ENCODE assay signal across 1 cellular context in genomic region chr19:8158411-8159074, GRCh38.
TF ChIP-seq lines count a peak whose summit lies in the region.

No MANE protein-coding gene starts in this region.

TF ChIP-seq in HepG2, 621 proteins besides CTCF, POLR2A, EP300 and RAD21 (continued from another document and continues in another):
- TF ChIP-seq ZBTB33 (CRISPR knock-in tag; IDR thresholded peaks at IDR 0.05) (peak; percentile 46; the same call in 1 of the 2 replicates), FOXP1 (IDR thresholded peaks at IDR 0.05) (no peak), FOXP1 (CRISPR knock-in tag; IDR thresholded peaks at IDR 0.05) (0 out of 2 replicates have a peak, but pooled peaks have one; percentile 3), ERF (CRISPR knock-in tag; IDR thresholded peaks at IDR 0.05) (peak; percentile 33; the same call in 1 of the 2 replicates), TFE3 (CRISPR knock-in tag; IDR thresholded peaks at IDR 0.05) (peak; percentile 48; the same call in 1 of the 2 replicates), THRA (CRISPR knock-in tag; IDR thresholded peaks at IDR 0.05; ENCODE audit: borderline replicate concordance) (peak; percentile 49; the same call in 1 of the 2 replicates), GATAD2A (CRISPR knock-in tag; IDR thresholded peaks at IDR 0.05) (peak; percentile 61), ZNF124 (CRISPR knock-in tag; IDR thresholded peaks at IDR 0.05) (0 out of 2 replicates have a peak, but pooled peaks have one; percentile 42), ARID5B (CRISPR knock-in tag; IDR thresholded peaks at IDR 0.05) (peak; percentile 32; the same call in 1 of the 2 replicates), REPIN1 (CRISPR knock-in tag; IDR thresholded peaks at IDR 0.05; ENCODE audit: borderline replicate concordance, low read depth) (peak; percentile 81; the same call in 1 of the 2 replicates), ZBTB10 (CRISPR knock-in tag; IDR thresholded peaks at IDR 0.05; ENCODE audit: borderline replicate concordance) (no peak), FOSL2 (CRISPR knock-in tag; IDR thresholded peaks at IDR 0.05) (0 out of 2 replicates have a peak, but pooled peaks have one; percentile 18), KDM1A (CRISPR knock-in tag; IDR thresholded peaks at IDR 0.05) (peak; percentile 96), FOXO1 (CRISPR knock-in tag; IDR thresholded peaks at IDR 0.05) (0 out of 2 replicates have a peak, but pooled peaks have one; percentile 32), PLRG1 (conservative IDR thresholded peaks at IDR 0.05) (no peak), ARID4A (CRISPR knock-in tag; IDR thresholded peaks at IDR 0.05; ENCODE audit: borderline replicate concordance) (peak; percentile 46; the same call in 1 of the 2 replicates), MED1 (CRISPR knock-in tag; IDR thresholded peaks at IDR 0.05) (peak; percentile 38; the same call in 1 of the 2 replicates), CBX1 (IDR thresholded peaks at IDR 0.05; ENCODE audit: low read depth) (peak; percentile 46), ATF2 (CRISPR knock-in tag; IDR thresholded peaks at IDR 0.05) (peak; percentile 25; the same call in 1 of the 2 replicates), ADNP (CRISPR knock-in tag; IDR thresholded peaks at IDR 0.05) (peak; percentile 99), ZNF773 (CRISPR knock-in tag; IDR thresholded peaks at IDR 0.05; ENCODE audit: borderline replicate concordance) (no peak), ZNF17 (CRISPR knock-in tag; IDR thresholded peaks at IDR 0.05) (no peak), CBX5 (CRISPR knock-in tag; IDR thresholded peaks at IDR 0.05; ENCODE audit: borderline replicate concordance) (peak; percentile 65; the same call in 1 of the 2 replicates), MIER3 (CRISPR knock-in tag; IDR thresholded peaks at IDR 0.05; ENCODE audit: borderline replicate concordance) (peak; percentile 37; the same call in 1 of the 2 replicates), ZNF3 (CRISPR knock-in tag; IDR thresholded peaks at IDR 0.05) (peak; percentile 80; the same call in 1 of the 2 replicates), UBTF (CRISPR knock-in tag; IDR thresholded peaks at IDR 0.05) (no peak), ZSCAN22 (CRISPR knock-in tag; IDR thresholded peaks at IDR 0.05) (peak; percentile 92), ZGPAT (CRISPR knock-in tag; IDR thresholded peaks at IDR 0.05) (peak; percentile 36; the same call in 1 of the 2 replicates), NCOA2 (CRISPR knock-in tag; IDR thresholded peaks at IDR 0.05) (no peak)
